ENCODE assay signal across 9 cellular contexts in genomic region chr12:5301539-5301938, GRCh38.
"Had no signal": no experiment of that assay in that cellular context is flagged by ENCODE, and none has a peak within 500 bp of the region (broad histone marks: within the 10 kb centered on the region; RNA-seq: fewer than 3 reads in every experiment).

No MANE protein-coding gene starts in this region.

- DNase-seq: GM23248, GOT3, H7, HFFc6, IMR-90 had no signal

- H3K4me3 ChIP-seq: GM23248, HAP-1, K562 had no signal

- H3K4me1 ChIP-seq: HAP-1 had no signal

- H2AFZ ChIP-seq: GM23248 had no signal

- H3K9me3 ChIP-seq: HAP-1 had no signal

- H3K36me3 ChIP-seq: HAP-1 had no signal

- H3K9ac ChIP-seq: GM23248 had no signal

- FAIRE-seq: K562 had no signal

- ATAC-seq: HCT116, K562 had no signal

- H3K27ac ChIP-seq: GM23248, HL-60 had no signal
